Comparison of ENCODE assay signal across 20 cellular contexts in the genomic region with DNA sequence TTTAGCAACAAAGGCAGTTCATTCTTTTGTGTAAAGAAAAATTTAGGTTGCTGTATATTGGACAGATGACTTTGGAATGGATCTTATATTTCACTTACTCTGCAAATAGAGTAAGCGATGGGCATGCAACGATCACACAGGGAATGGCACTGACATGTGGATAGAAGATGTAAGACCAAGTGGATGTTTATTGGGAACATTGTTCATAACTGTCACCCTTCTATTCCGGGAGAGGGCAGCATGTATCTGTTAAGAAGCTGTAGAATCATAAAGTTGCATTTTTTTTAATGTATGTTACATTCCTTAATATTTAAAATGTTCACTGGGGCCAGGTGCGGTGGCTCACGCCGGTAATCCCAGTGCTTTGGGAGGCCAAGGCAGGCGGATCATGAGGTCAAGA. TPM values are rescaled to one million over a fixed set of nuclear protein-coding genes. Genes with fewer than 3 reads are reported as not detected.
"Had no signal": no experiment of that assay in that cellular context is flagged by ENCODE, and none has a peak within 500 bp of the region (broad histone marks: within the 10 kb centered on the region; RNA-seq: fewer than 3 reads in every experiment).

No MANE protein-coding gene starts in this region.

- ATAC-seq: SK-N-SH treated with all-trans-retinoic acid at 6 μM for 48 hours had no signal

- H3K27ac ChIP-seq: HL-60, RWPE1 had no signal

- DNase-seq: KBM-7, MV-4-11, NCI-H1048, NCI-H1105, NCI-H1417 treated with DMSO at 0.1 percent for 48 hours, NCI-H146, NCI-H1694 treated with DMSO at 0.1 percent for 48 hours, NCI-H1930, NCI-H2081, NCI-H2107, NCI-H2227 treated with DMSO at 0.1 percent for 48 hours, NCI-H524, NCI-H526 treated with DMSO at 0.1 percent for 48 hours, NCI-H774, SHP77, T-helper 1 cell had no signal

RNA-seq across cellular contexts. Expression of gene CP, which starts 51.0 kb away (rescaled TPM):
- total RNA-seq: MCF 10A had no signal
